In the genomic region with DNA sequence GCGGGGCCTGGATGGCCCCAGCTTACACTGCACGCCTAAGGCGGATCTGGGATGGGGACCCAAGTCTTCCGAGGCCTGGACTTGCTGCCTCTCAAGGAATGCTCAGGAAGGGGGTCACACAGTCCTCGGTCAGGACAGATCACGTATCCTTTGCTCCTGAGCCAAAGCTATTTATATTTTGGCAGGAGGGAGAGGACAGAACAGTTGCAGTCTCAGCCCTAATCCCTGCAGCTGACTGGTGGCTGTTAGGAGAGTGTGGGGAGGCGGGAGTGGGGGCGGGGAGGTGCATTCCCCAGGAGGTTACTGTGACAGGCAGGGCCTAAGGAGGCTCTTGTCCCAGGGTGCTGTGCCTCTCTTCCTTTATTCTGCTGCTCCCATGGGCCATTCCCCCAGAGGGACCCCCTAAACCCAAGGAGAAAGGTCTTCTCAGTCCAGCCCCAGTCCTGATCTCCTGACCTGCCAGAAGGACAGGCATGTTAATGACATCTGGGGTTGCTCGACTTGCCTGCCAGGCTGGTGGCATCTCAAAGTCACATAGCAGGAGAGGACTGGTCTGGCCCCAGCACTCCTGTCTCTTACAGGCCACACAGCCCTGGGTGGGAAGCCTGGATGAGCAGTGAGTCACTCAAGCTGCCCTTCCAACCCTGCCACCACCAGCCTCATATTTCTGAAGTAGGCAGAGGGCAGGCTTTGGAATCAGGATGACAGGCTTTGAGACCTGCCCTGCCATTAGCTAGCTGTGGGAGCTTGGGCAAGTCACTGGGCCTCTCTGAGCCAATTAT, we compare ENCODE assay signal across 1 cellular context.
TF ChIP-seq lines count a peak whose summit lies in the region.

No MANE protein-coding gene starts in this region.

TF ChIP-seq in SK-N-SH treated with all-trans-retinoic acid at 6 μM for 48 hours, 23 proteins besides CTCF, POLR2A, EP300 and RAD21 (continued from another document):
- TF ChIP-seq, protein P1, sequence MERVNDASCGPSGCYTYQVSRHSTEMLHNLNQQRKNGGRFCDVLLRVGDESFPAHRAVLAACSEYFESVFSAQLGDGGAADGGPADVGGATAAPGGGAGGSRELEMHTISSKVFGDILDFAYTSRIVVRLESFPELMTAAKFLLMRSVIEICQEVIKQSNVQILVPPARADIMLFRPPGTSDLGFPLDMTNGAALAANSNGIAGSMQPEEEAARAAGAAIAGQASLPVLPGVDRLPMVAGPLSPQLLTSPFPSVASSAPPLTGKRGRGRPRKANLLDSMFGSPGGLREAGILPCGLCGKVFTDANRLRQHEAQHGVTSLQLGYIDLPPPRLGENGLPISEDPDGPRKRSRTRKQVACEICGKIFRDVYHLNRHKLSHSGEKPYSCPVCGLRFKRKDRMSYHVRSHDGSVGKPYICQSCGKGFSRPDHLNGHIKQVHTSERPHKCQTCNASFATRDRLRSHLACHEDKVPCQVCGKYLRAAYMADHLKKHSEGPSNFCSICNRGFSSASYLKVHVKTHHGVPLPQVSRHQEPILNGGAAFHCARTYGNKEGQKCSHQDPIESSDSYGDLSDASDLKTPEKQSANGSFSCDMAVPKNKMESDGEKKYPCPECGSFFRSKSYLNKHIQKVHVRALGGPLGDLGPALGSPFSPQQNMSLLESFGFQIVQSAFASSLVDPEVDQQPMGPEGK (CRISPR knock-in tag; IDR thresholded peaks at IDR 0.05; ENCODE audit: borderline replicate concordance), result no peak
- TF ChIP-seq TOX (CRISPR knock-in tag; IDR thresholded peaks at IDR 0.05; ENCODE audit: borderline replicate concordance), result no peak
- no peak for TF ChIP-seq ZFP30 (CRISPR knock-in tag; IDR thresholded peaks at IDR 0.05)
- no peak for TF ChIP-seq RARB (CRISPR knock-in tag; IDR thresholded peaks at IDR 0.05)
- TF ChIP-seq OSR1 (CRISPR knock-in tag; IDR thresholded peaks at IDR 0.05), result no peak
- TF ChIP-seq ESRRG (CRISPR knock-in tag; IDR thresholded peaks at IDR 0.05), result no peak
- TF ChIP-seq, protein P2, sequence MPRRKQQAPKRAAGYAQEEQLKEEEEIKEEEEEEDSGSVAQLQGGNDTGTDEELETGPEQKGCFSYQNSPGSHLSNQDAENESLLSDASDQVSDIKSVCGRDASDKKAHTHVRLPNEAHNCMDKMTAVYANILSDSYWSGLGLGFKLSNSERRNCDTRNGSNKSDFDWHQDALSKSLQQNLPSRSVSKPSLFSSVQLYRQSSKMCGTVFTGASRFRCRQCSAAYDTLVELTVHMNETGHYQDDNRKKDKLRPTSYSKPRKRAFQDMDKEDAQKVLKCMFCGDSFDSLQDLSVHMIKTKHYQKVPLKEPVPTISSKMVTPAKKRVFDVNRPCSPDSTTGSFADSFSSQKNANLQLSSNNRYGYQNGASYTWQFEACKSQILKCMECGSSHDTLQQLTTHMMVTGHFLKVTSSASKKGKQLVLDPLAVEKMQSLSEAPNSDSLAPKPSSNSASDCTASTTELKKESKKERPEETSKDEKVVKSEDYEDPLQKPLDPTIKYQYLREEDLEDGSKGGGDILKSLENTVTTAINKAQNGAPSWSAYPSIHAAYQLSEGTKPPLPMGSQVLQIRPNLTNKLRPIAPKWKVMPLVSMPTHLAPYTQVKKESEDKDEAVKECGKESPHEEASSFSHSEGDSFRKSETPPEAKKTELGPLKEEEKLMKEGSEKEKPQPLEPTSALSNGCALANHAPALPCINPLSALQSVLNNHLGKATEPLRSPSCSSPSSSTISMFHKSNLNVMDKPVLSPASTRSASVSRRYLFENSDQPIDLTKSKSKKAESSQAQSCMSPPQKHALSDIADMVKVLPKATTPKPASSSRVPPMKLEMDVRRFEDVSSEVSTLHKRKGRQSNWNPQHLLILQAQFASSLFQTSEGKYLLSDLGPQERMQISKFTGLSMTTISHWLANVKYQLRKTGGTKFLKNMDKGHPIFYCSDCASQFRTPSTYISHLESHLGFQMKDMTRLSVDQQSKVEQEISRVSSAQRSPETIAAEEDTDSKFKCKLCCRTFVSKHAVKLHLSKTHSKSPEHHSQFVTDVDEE (CRISPR knock-in tag; IDR thresholded peaks at IDR 0.05), result no peak
- TF ChIP-seq SNAI2 (CRISPR knock-in tag; IDR thresholded peaks at IDR 0.05), result no peak
- no peak for TF ChIP-seq PPARA (CRISPR knock-in tag; IDR thresholded peaks at IDR 0.05; ENCODE audit: borderline replicate concordance)
- no peak for TF ChIP-seq ZC3H10 (CRISPR knock-in tag; IDR thresholded peaks at IDR 0.05)
- TF ChIP-seq ZNF8 (CRISPR knock-in tag; IDR thresholded peaks at IDR 0.05), result no peak
- no peak for TF ChIP-seq ARNTL (CRISPR knock-in tag; IDR thresholded peaks at IDR 0.05; ENCODE audit: borderline replicate concordance, low read depth)
- TF ChIP-seq ZNF565 (CRISPR knock-in tag; conservative IDR thresholded peaks at IDR 0.05; ENCODE audit: low read depth), result no peak
- TF ChIP-seq, protein P3, sequence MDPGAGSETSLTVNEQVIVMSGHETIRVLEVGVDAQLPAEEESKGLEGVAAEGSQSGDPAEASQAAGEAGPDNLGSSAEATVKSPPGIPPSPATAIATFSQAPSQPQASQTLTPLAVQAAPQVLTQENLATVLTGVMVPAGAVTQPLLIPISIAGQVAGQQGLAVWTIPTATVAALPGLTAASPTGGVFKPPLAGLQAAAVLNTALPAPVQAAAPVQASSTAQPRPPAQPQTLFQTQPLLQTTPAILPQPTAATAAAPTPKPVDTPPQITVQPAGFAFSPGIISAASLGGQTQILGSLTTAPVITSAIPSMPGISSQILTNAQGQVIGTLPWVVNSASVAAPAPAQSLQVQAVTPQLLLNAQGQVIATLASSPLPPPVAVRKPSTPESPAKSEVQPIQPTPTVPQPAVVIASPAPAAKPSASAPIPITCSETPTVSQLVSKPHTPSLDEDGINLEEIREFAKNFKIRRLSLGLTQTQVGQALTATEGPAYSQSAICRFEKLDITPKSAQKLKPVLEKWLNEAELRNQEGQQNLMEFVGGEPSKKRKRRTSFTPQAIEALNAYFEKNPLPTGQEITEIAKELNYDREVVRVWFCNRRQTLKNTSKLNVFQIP (CRISPR knock-in tag; IDR thresholded peaks at IDR 0.05; ENCODE audit: borderline replicate concordance, low read depth), result no peak
- no peak for TF ChIP-seq ZNF70 (CRISPR knock-in tag; IDR thresholded peaks at IDR 0.05)
